In the genomic region with DNA sequence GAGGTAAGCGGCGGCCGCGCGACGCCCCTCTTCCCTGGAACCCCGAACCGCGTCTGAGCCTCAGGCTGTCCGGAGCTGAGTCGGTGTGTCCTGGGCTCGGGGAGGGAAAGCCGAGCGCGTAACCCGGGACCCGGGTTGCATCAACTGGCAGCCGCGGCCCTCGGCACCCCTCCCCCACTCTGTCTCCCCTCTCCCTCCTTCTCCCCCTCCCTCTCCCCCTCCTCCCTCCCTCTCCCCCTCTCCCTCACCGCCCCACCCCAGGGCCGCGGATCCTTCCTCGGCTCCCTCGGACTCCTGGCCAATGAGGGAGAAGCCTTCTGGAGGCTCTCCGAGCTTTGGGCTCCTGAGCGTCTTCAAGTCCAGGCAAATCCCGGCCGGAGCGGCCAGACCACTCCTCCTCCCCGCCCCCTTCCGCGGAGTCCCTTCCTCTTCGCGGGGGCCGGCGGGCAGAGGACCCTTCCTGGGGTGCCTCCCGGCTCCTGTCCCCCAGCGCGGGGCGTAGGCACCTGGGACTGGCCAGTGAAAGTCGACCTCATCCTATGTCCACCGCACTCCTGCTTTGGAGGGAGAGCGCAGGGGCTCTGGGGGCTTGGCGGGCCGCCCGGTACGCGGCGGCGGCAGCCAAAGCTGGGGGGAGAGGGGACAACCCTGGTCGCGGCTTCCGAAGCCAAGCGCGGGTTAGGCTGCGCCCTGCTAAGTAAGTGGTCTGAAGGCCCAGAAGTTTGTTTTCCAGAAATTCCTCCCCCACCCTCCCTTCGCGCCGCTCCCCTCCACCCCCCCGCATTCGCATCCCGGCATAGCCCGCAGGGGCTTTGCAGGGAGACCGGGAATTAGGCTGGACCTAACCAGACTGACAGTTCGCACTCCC, we compare ENCODE assay signal across 8 cellular contexts. TPM values are rescaled to one million over a fixed set of nuclear protein-coding genes. Genes with fewer than 3 reads are reported as not detected.
A peak's percentile ranks its signal among the peaks of the same experiment; 100 is the strongest.
DNase-seq lines count a peak whose midpoint lies in the region; TF ChIP-seq lines count a peak whose summit lies in the region.

No MANE protein-coding gene starts in this region.

- H3K36me3 Mint-ChIP-seq in activated CD4-positive, alpha-beta memory T cell treated with anti-CD3 and anti-CD28 coated beads, Interleukin-2, amount 10 ng/mL, durations not matched to agents 7 days and 5 days (ENCODE audit: low read depth), result peaks cover 9% of the 10 kb centered on the region

- H3K27ac Mint-ChIP-seq in activated CD4-positive, alpha-beta memory T cell treated with anti-CD3 and anti-CD28 coated beads, Interleukin-2, amount 10 ng/mL, durations not matched to agents 7 days and 5 days, result no peak overlapping the region

- peak overlapping the region; percentile 62 for H3K4me3 ChIP-seq in NB4 (ENCODE audit: low read depth, low read length)
- peak overlapping the region; percentile 98 for H3K4me3 ChIP-seq in epithelial cell of proximal tubule (ENCODE audit: low read depth, low read length)
- peak overlapping the region; percentile 65 to 98 for H3K4me3 ChIP-seq in testis

- H3K9me3 Mint-ChIP-seq in activated CD4-positive, alpha-beta memory T cell treated with anti-CD3 and anti-CD28 coated beads, Interleukin-2, amount 10 ng/mL, durations not matched to agents 7 days and 5 days, result no peaks in the 10 kb centered on the region

- CTCF ChIA-PET in activated CD4-positive, alpha-beta memory T cell treated with anti-CD3 and anti-CD28 coated beads, Interleukin-2, amount 10 ng/mL, durations not matched to agents 7 days and 5 days (lab: Charles Lee), result interaction anchor here (0.7 to 5.1 kb wide), 3 partner anchors 9 to 321 kb away, joined by 3 to 42 read pairs (median 3); no protein-coding TSS in a partner anchor

- peaks cover 51% of the 10 kb centered on the region for H3K4me1 Mint-ChIP-seq in activated CD4-positive, alpha-beta memory T cell treated with anti-CD3 and anti-CD28 coated beads, Interleukin-2, amount 10 ng/mL, durations not matched to agents 7 days and 5 days

- peak overlapping the region; percentile 41 to 91 for H3K27ac ChIP-seq in testis

- H3K27me3 ChIP-seq in testis, result no peaks in the 10 kb centered on the region

- 2 to 4% methylated on average over 12 to 64 of the region's 66 CpGs for WGBS in testis, 2 donors

- peaks cover 13% of the 10 kb centered on the region for H3K4me1 ChIP-seq in testis

- no peaks in the 10 kb centered on the region for H3K9me3 ChIP-seq in testis

- POLR2A ChIA-PET in activated CD4-positive, alpha-beta memory T cell treated with anti-CD3 and anti-CD28 coated beads, Interleukin-2, amount 10 ng/mL, durations not matched to agents 7 days and 5 days (lab: Charles Lee), result interaction anchor here (0.7 to 12.6 kb wide), 21 partner anchors 9 to 388 kb away, joined by 3 to 159 read pairs (median 5); partner anchors contain the start of genes ATP5IF1, MED18, RCC1 and RNU11

- TF ChIP-seq CTCF in NB4 (IDR thresholded peaks at IDR 0.05; ENCODE audit: low read depth, low read length) (no peak), epithelial cell of proximal tubule (conservative IDR thresholded peaks at IDR 0.05; ENCODE audit: low read depth, low read length) (no peak), testis (IDR thresholded peaks at IDR 0.05) (no peak)

- intact Hi-C loops in testis (cut with DNase I; ENCODE audit: low total_unique reads), result no loop called here

- no peaks in the 10 kb centered on the region for H3K27me3 Mint-ChIP-seq in activated CD4-positive, alpha-beta memory T cell treated with anti-CD3 and anti-CD28 coated beads, Interleukin-2, amount 10 ng/mL, durations not matched to agents 7 days and 5 days

- no peaks in the 10 kb centered on the region for H3K36me3 ChIP-seq in testis (ENCODE audit: low read depth, missing control alignments)

- DNase-seq in NK-92 treated with Interleukin-12 subunit alpha and Interleukin-12 subunit beta, amount 100 ng/mL, for 24 hours (lab: John Stamatoyannopoulos, UW), result peak; percentile 52
- DNase-seq in NK-92 (lab: John Stamatoyannopoulos, UW; ENCODE audit: unreplicated experiment) (no peak), NB4 (ENCODE audit: low read depth) (peak; percentile 51), epithelial cell of proximal tubule (ENCODE audit: low read depth) (no peak), midbrain (lab: John Stamatoyannopoulos, UW) (peak; percentile 21), testis (peak; percentile 82), NCI-H2107 treated with DMSO at 0.1 percent for 48 hours (lab: John Stamatoyannopoulos, UW; ENCODE audit: unreplicated experiment) (no peak)
- DNase-seq in activated CD4-positive, alpha-beta memory T cell treated with anti-CD3 and anti-CD28 coated beads, Interleukin-2, amount 10 ng/mL, durations not matched to agents 7 days and 5 days, result peak; percentile 41

- H3K4me3 Mint-ChIP-seq in activated CD4-positive, alpha-beta memory T cell treated with anti-CD3 and anti-CD28 coated beads, Interleukin-2, amount 10 ng/mL, durations not matched to agents 7 days and 5 days, result peak overlapping the region; percentile 71

- TF ChIP-seq POLR2A in NB4 (IDR thresholded peaks at IDR 0.05; ENCODE audit: extremely low read depth, insufficient read length), result no peak
- no peak for TF ChIP-seq POLR2A in testis (IDR thresholded peaks at IDR 0.05)

RNA-seq across cellular contexts. Expression of gene SESN2, which starts 0.9 kb away (rescaled TPM):
- total RNA-seq in activated CD4-positive, alpha-beta memory T cell treated with anti-CD3 and anti-CD28 coated beads, Interleukin-2, amount 10 ng/mL, durations not matched to agents 7 days and 5 days, result 10 to 100 TPM; 22.8 to 23.9 TPM
- 15.4 and 18.5 TPM in 2 replicates for total RNA-seq in epithelial cell of proximal tubule
- 10 to 100 TPM; 36.7 to 43.7 TPM for total RNA-seq in testis
- polyA plus RNA-seq in testis (ENCODE audit: insufficient read depth, low read depth, low replicate concordance), result 16.9 TPM

RNA-seq across cellular contexts. Expression of gene ATP5IF1, which starts 24.2 kb away (rescaled TPM):
- total RNA-seq in activated CD4-positive, alpha-beta memory T cell treated with anti-CD3 and anti-CD28 coated beads, Interleukin-2, amount 10 ng/mL, durations not matched to agents 7 days and 5 days, result 100 to 1,000 TPM; 178 TPM
- total RNA-seq in epithelial cell of proximal tubule, result 235 and 505 TPM in 2 replicates
- 100 to 1,000 TPM; 259 to 345 TPM for total RNA-seq in testis
- 702 TPM for polyA plus RNA-seq in testis (ENCODE audit: insufficient read depth, low read depth, low replicate concordance)

RNA-seq across cellular contexts. Expression of gene DNAJC8, which starts 27.3 kb away (rescaled TPM):
- 100 to 1,000 TPM; 100 to 104 TPM for total RNA-seq in activated CD4-positive, alpha-beta memory T cell treated with anti-CD3 and anti-CD28 coated beads, Interleukin-2, amount 10 ng/mL, durations not matched to agents 7 days and 5 days
- 105 and 120 TPM in 2 replicates for total RNA-seq in epithelial cell of proximal tubule
- 10 to 100 TPM; 44.7 to 48.0 TPM for total RNA-seq in testis
- polyA plus RNA-seq in testis (ENCODE audit: insufficient read depth, low read depth, low replicate concordance), result 86.5 TPM

Comparison
In these comparisons a context has a peak if more than half of its experiments do, and no peak if none do; other contexts are left out.
1. DNase-seq: peak in NK-92 treated with Interleukin-12 subunit alpha and Interleukin-12 subunit beta, amount 100 ng/mL, for 24 hours (single experiment), NB4 (single experiment), activated CD4-positive, alpha-beta memory T cell treated with anti-CD3 and anti-CD28 coated beads, Interleukin-2, amount 10 ng/mL, durations not matched to agents 7 days and 5 days (single experiment), midbrain (single experiment) and testis (single experiment); none in NK-92 (single experiment), epithelial cell of proximal tubule (single experiment) and NCI-H2107 treated with DMSO at 0.1 percent for 48 hours (single experiment).
2. Peak in every context shown above with its lines, with median percentiles within 50 percentile points of each other: H3K4me3 ChIP-seq.